11 cellular contexts compared by ENCODE assay signal in genomic region chr7:50308301-50309129, GRCh38. TPM values are rescaled to one million over a fixed set of nuclear protein-coding genes. Genes with fewer than 3 reads are reported as not detected.
A peak's percentile ranks its signal among the peaks of the same experiment; 100 is the strongest.
DNase-seq lines count a peak whose midpoint lies in the region; ATAC-seq and TF ChIP-seq lines count a peak whose summit lies in the region.
"Had no signal": no experiment of that assay in that cellular context is flagged by ENCODE, and none has a peak within 500 bp of the region (broad histone marks: within the 10 kb centered on the region; RNA-seq: fewer than 3 reads in every experiment).

No MANE protein-coding gene starts in this region.

- H3K27me3 Mint-ChIP-seq in activated CD8-positive, alpha-beta T cell treated with anti-CD3 and anti-CD28 coated beads for 36 hours = no peaks in the 10 kb centered on the region
- H3K27me3 Mint-ChIP-seq in natural killer cell (ENCODE audit: low read depth in 2 of 2) = no peaks in the 10 kb centered on the region

- H3K27ac Mint-ChIP-seq in activated CD8-positive, alpha-beta T cell treated with anti-CD3 and anti-CD28 coated beads for 36 hours = peak overlapping the region; percentile 97
- peak overlapping the region in 1 of 2 donors; percentile 98 for H3K27ac Mint-ChIP-seq in natural killer cell

- H3K36me3 ChIP-seq in H7 (replicated peaks; ENCODE audit: control insufficient read depth, insufficient read depth, low read length) = no peaks in the 10 kb centered on the region
- H3K36me3 ChIP-seq: right atrium auricular region had no signal

- CTCF ChIA-PET in activated CD8-positive, alpha-beta T cell treated with anti-CD3 and anti-CD28 coated beads for 36 hours (lab: Charles Lee) = interaction anchor here (0.7 to 12.9 kb wide), 17 partner anchors 7 to 109 kb away, joined by 3 to 209 read pairs (median 8); no protein-coding TSS in a partner anchor

- H3K9me3 Mint-ChIP-seq in activated CD8-positive, alpha-beta T cell treated with anti-CD3 and anti-CD28 coated beads for 36 hours = no peaks in the 10 kb centered on the region
- H3K9me3 Mint-ChIP-seq in natural killer cell = no peaks in the 10 kb centered on the region

- peak overlapping the region; percentile 94 for H3K4me3 Mint-ChIP-seq in activated CD8-positive, alpha-beta T cell treated with anti-CD3 and anti-CD28 coated beads for 36 hours
- peak overlapping the region; percentile 99 for H3K4me3 Mint-ChIP-seq in natural killer cell

- ATAC-seq in HG03378 (IDR thresholded peaks at IDR 0.05; ENCODE audit: unreplicated experiment) (peak; percentile 28), natural killer cell (no peak), left ventricle myocardium superior (no peak)
- peak; percentile 29 for ATAC-seq in activated CD8-positive, alpha-beta T cell treated with anti-CD3 and anti-CD28 coated beads for 36 hours

- peaks cover 29% of the 10 kb centered on the region for H3K27me3 ChIP-seq in H7 (ENCODE audit: control insufficient read depth, insufficient read depth, low read length)

- POLR2A ChIA-PET in activated CD8-positive, alpha-beta T cell treated with anti-CD3 and anti-CD28 coated beads for 36 hours (lab: Charles Lee) = interaction anchor here (0.7 to 30.3 kb wide), 22 partner anchors 8 to 163 kb away, joined by 3 to 1646 read pairs (median 4); no protein-coding TSS in a partner anchor

- TF ChIP-seq CTCF in GM12875 (IDR thresholded peaks at IDR 0.05; ENCODE audit: borderline replicate concordance, insufficient read depth, low read depth, low read length) (no peak), natural killer cell (IDR thresholded peaks at IDR 0.05) (no peak)
- TF ChIP-seq CTCF in activated CD8-positive, alpha-beta T cell treated with anti-CD3 and anti-CD28 coated beads for 36 hours (IDR thresholded peaks at IDR 0.05) = no peak

- DNase-seq in activated CD8-positive, alpha-beta T cell treated with anti-CD3 and anti-CD28 coated beads for 36 hours = peak; percentile 68
- DNase-seq in natural killer cell (no peak), NCI-H2196 treated with DMSO at 0.1 percent for 48 hours (lab: John Stamatoyannopoulos, UW; ENCODE audit: unreplicated experiment) (no peak), H7 (no peak), left ventricle myocardium superior (no peak), medulla oblongata (ENCODE audit: extremely low spot score) (no peak)
- DNase-seq: NCI-H1930, substantia nigra had no signal

- intact Hi-C loops in activated CD8-positive, alpha-beta T cell treated with anti-CD3 and anti-CD28 coated beads for 36 hours (cut with micrococcal nuclease) = loop anchor here (2.0 to 5.0 kb wide), 4 partner anchors 44 to 161 kb away; no protein-coding TSS in a partner anchor
- intact Hi-C loops in natural killer cell (cut with micrococcal nuclease) (loop anchor here (1.0 kb wide), 1 partner anchor 8 kb away; no protein-coding TSS in a partner anchor), left ventricle myocardium superior (cut with micrococcal nuclease) (no loop called here)

- peak overlapping the region; percentile 49 for H3K4me3 ChIP-seq in GM12875 (ENCODE audit: low read depth, low read length)
- no peak overlapping the region for H3K4me3 ChIP-seq in H7 (ENCODE audit: insufficient read depth, low read depth, low read length)
- H3K4me3 ChIP-seq: right atrium auricular region had no signal

- H3K36me3 Mint-ChIP-seq in activated CD8-positive, alpha-beta T cell treated with anti-CD3 and anti-CD28 coated beads for 36 hours (ENCODE audit: low read depth) = peaks cover 88% of the 10 kb centered on the region
- no peaks in the 10 kb centered on the region for H3K36me3 Mint-ChIP-seq in natural killer cell

- peaks cover 10% of the 10 kb centered on the region for H3K4me1 Mint-ChIP-seq in activated CD8-positive, alpha-beta T cell treated with anti-CD3 and anti-CD28 coated beads for 36 hours (ENCODE audit: low read depth)
- peaks cover 76 to 78% of the 10 kb centered on the region in 2 donors for H3K4me1 Mint-ChIP-seq in natural killer cell

RNA-seq across cellular contexts. Expression of gene IKZF1, which starts 4.0 kb away (rescaled TPM):
- total RNA-seq in activated CD8-positive, alpha-beta T cell treated with anti-CD3 and anti-CD28 coated beads for 36 hours = 100 to 1,000 TPM; 277 to 295 TPM
- 100 to 1,000 TPM; 294 to 391 (median 350) TPM for total RNA-seq in natural killer cell
- total RNA-seq in H7 (2014; rRNA removed; shearing (Covaris generic)) = 0.81 and 1.4 TPM in 2 replicates
- 3.7 TPM for total RNA-seq in left ventricle myocardium superior

Comparison
In these comparisons a context has a peak if more than half of its experiments do, and no peak if none do; other contexts are left out.
1. ATAC-seq: peak in HG03378 (single experiment) and activated CD8-positive, alpha-beta T cell treated with anti-CD3 and anti-CD28 coated beads for 36 hours (single experiment); none in natural killer cell (0 of 3) and left ventricle myocardium superior (single experiment).
2. RNA of gene IKZF1, which starts 4.0 kb away (total RNA-seq): 294 to 391 TPM in natural killer cell and 277 to 295 TPM in activated CD8-positive, alpha-beta T cell treated with anti-CD3 and anti-CD28 coated beads for 36 hours; 3.7 TPM in left ventricle myocardium superior (single experiment) and 0.81 to 1.4 TPM in H7; every median in the first group is over 10 times any median in the second.